Comparison of ENCODE assay signal across 9 cellular contexts in the genomic region with DNA sequence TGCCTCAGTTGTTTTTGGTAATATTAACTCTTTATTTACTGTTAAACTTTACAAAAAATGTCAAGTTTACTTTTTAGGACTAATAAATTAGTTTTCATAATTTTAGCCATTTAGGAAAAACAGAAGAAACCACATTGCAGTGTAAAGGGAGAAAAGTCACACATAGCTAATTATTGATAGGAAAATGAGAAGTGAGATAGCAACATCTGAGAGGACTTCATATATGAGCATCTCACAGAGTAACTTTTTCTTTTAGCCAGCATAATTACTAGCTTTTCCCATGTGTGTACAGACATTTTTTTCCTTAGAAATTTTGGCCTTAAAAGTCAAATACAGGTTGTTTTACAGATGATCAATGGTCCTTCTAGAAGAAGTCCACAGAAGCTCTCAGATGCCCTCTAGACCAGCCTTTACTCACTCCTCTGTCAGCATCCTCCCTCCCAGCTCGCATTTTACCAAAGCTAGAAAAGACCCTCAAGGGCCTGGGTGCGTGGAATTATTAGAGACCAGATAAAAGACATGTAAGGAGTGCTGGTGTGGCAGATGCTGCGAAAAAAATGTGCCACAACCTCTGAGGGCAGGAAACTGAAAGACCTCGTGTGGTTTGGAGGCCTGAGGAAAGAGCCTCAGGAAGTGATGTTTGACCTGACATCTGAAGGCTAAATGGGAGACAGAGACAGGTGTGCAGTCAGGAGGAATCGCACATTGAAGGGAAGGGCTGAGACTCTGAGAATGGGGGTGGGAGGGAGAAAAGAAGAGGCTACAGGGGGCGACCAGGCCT.
DNase-seq lines count a peak whose midpoint lies in the region; ATAC-seq and TF ChIP-seq lines count a peak whose summit lies in the region.
"Had no signal": no experiment of that assay in that cellular context is flagged by ENCODE, and none has a peak within 500 bp of the region (broad histone marks: within the 10 kb centered on the region; RNA-seq: fewer than 3 reads in every experiment).

No MANE protein-coding gene starts in this region.

- no TSS peak for BruUV-seq in HCT116 (replicated peaks; lab: Mats Ljungman, UMichigan)

- H3K4me1 ChIP-seq in HCT116 (ENCODE audit: control insufficient read depth in 1 of 2, insufficient read depth in 2 of 2, low read length in 2 of 2): no peaks in the 10 kb centered on the region
- peaks cover 70% of the 10 kb centered on the region for H3K4me1 ChIP-seq in rectal smooth muscle tissue (ENCODE audit: control insufficient read depth, insufficient read depth, low read length)

- H4K20me1 ChIP-seq in HCT116 (ENCODE audit: insufficient read depth): no peaks in the 10 kb centered on the region

- ATAC-seq in GM19023 (IDR thresholded peaks at IDR 0.05; ENCODE audit: unreplicated experiment) (peak; percentile 64), HCT116 (peak; percentile 17; the same call in 1 of the 2 replicates)

- H3K79me2 ChIP-seq in HCT116 (ENCODE audit: insufficient read depth, low read length): peaks cover 92% of the 10 kb centered on the region

- TF ChIP-seq POLR2A in HCT116 (IDR thresholded peaks at IDR 0.05; ENCODE audit: borderline replicate concordance, extremely low read depth, insufficient read depth, insufficient read length): no peak

- no peak overlapping the region for H3K4me2 ChIP-seq in HCT116 (ENCODE audit: low read length)

- H3K27me3 ChIP-seq in HCT116 (ENCODE audit: insufficient read depth, low read length): no peaks in the 10 kb centered on the region
- H3K27me3 ChIP-seq in rectal smooth muscle tissue (ENCODE audit: control insufficient read depth, insufficient read depth, low read length): no peaks in the 10 kb centered on the region

- no peaks in the 10 kb centered on the region for H3K9me3 ChIP-seq in HCT116 (ENCODE audit: control insufficient read depth in 1 of 2, insufficient read depth in 1 of 2, low read depth in 1 of 2, low read length in 2 of 2)

- intact Hi-C loops in HCT116 (cut with micrococcal nuclease): no loop called here

- CTCF ChIA-PET in HCT116 (lab: Charles Lee): interaction anchor here (1.3 kb wide), 1 partner anchor 638 kb away, joined by 4 read pairs; no protein-coding TSS in a partner anchor
- CTCF ChIA-PET in HEK293T (lab: Yijun Ruan, JAX): interaction anchor here (0.8 kb wide), 1 partner anchor 404 kb away, joined by 3 read pairs; no protein-coding TSS in a partner anchor

- RAD21 ChIA-PET in HCT116 (lab: Charles Lee; ENCODE audit: low non-redundant PET in 1 of 2, low total read pairs in 2 of 2, uncharacterized antibody in 2 of 2, unreplicated experiment in 2 of 2): interaction anchor here in 1 of 2 experiments (0.5 kb wide), 1 partner anchor 34 kb away, joined by 3 read pairs; no protein-coding TSS in a partner anchor

- H3K36me3 ChIP-seq in HCT116 (ENCODE audit: control insufficient read depth in 1 of 2, insufficient read depth in 2 of 2, low read length in 2 of 2): peaks cover 0 to 5% of the 10 kb centered on the region in 2 experiments; a peak in 2 of 4 replicates
- no peaks in the 10 kb centered on the region for H3K36me3 ChIP-seq in rectal smooth muscle tissue (ENCODE audit: control insufficient read depth, insufficient read depth, low read length)

- TF ChIP-seq RAD21 in HCT116 (IDR thresholded peaks at IDR 0.05; ENCODE audit: low read depth): no peak

- no peak overlapping the region for H2AFZ ChIP-seq in HCT116 (ENCODE audit: low read depth, low read length, poor library complexity, severe bottlenecking)

- DNase-seq in HCT116 (ENCODE audit: low read depth, low spot score) (no peak), AG08396 (ENCODE audit: low spot score) (no peak), midbrain (lab: John Stamatoyannopoulos, UW) (no peak), HEK293T (ENCODE audit: extremely low spot score) (no peak)
- peak; percentile 79 for DNase-seq in Jurkat, Clone E6-1 (ENCODE audit: low read depth, low spot score)
- no peak for DNase-seq in effector CD8-positive, alpha-beta T cell (lab: John Stamatoyannopoulos, UW)

- no peak for TF ChIP-seq CTCF in HCT116 (IDR thresholded peaks at IDR 0.05 in 2 of 3, conservative IDR thresholded peaks at IDR 0.05 in 1 of 3; ENCODE audit: borderline replicate concordance in 1 of 3, insufficient read depth in 1 of 3, low read depth in 2 of 3, low read length in 2 of 3)

- H3K9me2 ChIP-seq in HCT116 (ENCODE audit: insufficient read depth): no peaks in the 10 kb centered on the region

- H3K4me3 ChIP-seq in HCT116 (replicated peaks in 1 of 2; ENCODE audit: low read depth in 1 of 2, low read length in 2 of 2) (no peak overlapping the region), rectal smooth muscle tissue (ENCODE audit: low read length) (no peak overlapping the region)
- H3K4me3 ChIP-seq in Jurkat, Clone E6-1 (ENCODE audit: low read length): no peak overlapping the region
- H3K4me3 ChIP-seq: skin epidermis had no signal

- POLR2A ChIA-PET in HCT116 (lab: Charles Lee): no interaction called here
- POLR2A ChIA-PET in HEK293T (lab: Yijun Ruan, JAX): no interaction called here

- H3K9ac ChIP-seq in HCT116 (ENCODE audit: low read length) (no peak overlapping the region), rectal smooth muscle tissue (ENCODE audit: low read length) (no peak overlapping the region)

- H3K27ac ChIP-seq in HCT116 (ENCODE audit: low read depth, low read length) (no peak overlapping the region), rectal smooth muscle tissue (ENCODE audit: low read depth, low read length) (peak overlapping the region; percentile 75)

TF ChIP-seq in HCT116, 20 proteins besides CTCF, POLR2A, EP300 and RAD21:
- no peak for TF ChIP-seq EGR1 (IDR thresholded peaks at IDR 0.05; ENCODE audit: low read depth)
- no peak for TF ChIP-seq ZFX (IDR thresholded peaks at IDR 0.05)

TF ChIP-seq in HEK293T, 16 proteins besides CTCF, POLR2A, EP300 and RAD21:
- no peak for TF ChIP-seq NFRKB (IDR thresholded peaks at IDR 0.05)
- TF ChIP-seq LEF1 (IDR thresholded peaks at IDR 0.05; ENCODE audit: borderline replicate concordance): no peak
- no peak for TF ChIP-seq FOXA1 (IDR thresholded peaks at IDR 0.05)
- no peak for TF ChIP-seq ZNF384 (IDR thresholded peaks at IDR 0.05)
- TF ChIP-seq BHLHE40 (IDR thresholded peaks at IDR 0.05; ENCODE audit: borderline replicate concordance): no peak
- TF ChIP-seq HDGF (IDR thresholded peaks at IDR 0.05; ENCODE audit: borderline replicate concordance): no peak
- TF ChIP-seq CTBP1 (IDR thresholded peaks at IDR 0.05; ENCODE audit: borderline replicate concordance): no peak
- TF ChIP-seq, protein P1, sequence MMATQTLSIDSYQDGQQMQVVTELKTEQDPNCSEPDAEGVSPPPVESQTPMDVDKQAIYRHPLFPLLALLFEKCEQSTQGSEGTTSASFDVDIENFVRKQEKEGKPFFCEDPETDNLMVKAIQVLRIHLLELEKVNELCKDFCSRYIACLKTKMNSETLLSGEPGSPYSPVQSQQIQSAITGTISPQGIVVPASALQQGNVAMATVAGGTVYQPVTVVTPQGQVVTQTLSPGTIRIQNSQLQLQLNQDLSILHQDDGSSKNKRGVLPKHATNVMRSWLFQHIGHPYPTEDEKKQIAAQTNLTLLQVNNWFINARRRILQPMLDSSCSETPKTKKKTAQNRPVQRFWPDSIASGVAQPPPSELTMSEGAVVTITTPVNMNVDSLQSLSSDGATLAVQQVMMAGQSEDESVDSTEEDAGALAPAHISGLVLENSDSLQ (IDR thresholded peaks at IDR 0.05): no peak
- no peak for TF ChIP-seq L3MBTL2 (conservative IDR thresholded peaks at IDR 0.05)
- no peak for TF ChIP-seq FOXK2 (IDR thresholded peaks at IDR 0.05)
- no peak for TF ChIP-seq SUZ12 (IDR thresholded peaks at IDR 0.05)
- no peak for TF ChIP-seq FOXM1 (IDR thresholded peaks at IDR 0.05; ENCODE audit: borderline replicate concordance)
- TF ChIP-seq ARNT (IDR thresholded peaks at IDR 0.05): no peak
- no peak for TF ChIP-seq TARDBP (IDR thresholded peaks at IDR 0.05)
- no peak for TF ChIP-seq SP1 (IDR thresholded peaks at IDR 0.05)
- no peak for TF ChIP-seq ELF4 (IDR thresholded peaks at IDR 0.05)
